In genomic region chr7:150322833-150323681, GRCh38 we compare ENCODE assay signal across 8 cellular contexts. TPM values are rescaled to one million over a fixed set of nuclear protein-coding genes. Genes with fewer than 3 reads are reported as not detected.
DNase-seq lines count a peak whose midpoint lies in the region; ATAC-seq and TF ChIP-seq lines count a peak whose summit lies in the region.

ACTR3C (minus strand) TSS chr7:150323545; CDS start chr7:150295296, 28,249 bp downstream.
LRRC61 (plus strand) TSS chr7:150323355; CDS start chr7:150336862, 13,507 bp downstream.

- H3K4me3 Mint-ChIP-seq in T-cell (peak within 1 kb of the TSS; percentile 93 to 98 (median 96)), immature natural killer cell (peak within 1 kb of the TSS; percentile 96 to 99 (median 97))

- H3K36me3 Mint-ChIP-seq in T-cell = peaks cover 28% of the 10 kb centered on the region
- H3K36me3 Mint-ChIP-seq in immature natural killer cell = peaks cover 13 to 17% (median 15%) of the 10 kb centered on the region in 3 donors

- peak; percentile 62 to 75 (median 70) for ATAC-seq in T-cell (replicated peaks in 1 of 4)

- TF ChIP-seq CTCF in NB4 (IDR thresholded peaks at IDR 0.05; ENCODE audit: low read depth, low read length) = no peak
- TF ChIP-seq CTCF in astrocyte of the cerebellum (IDR thresholded peaks at IDR 0.05; ENCODE audit: low read depth, low read length, missing control alignments) = no peak

- H3K27me3 Mint-ChIP-seq in T-cell (no peaks in the 10 kb centered on the region), immature natural killer cell (ENCODE audit: low read depth in 3 of 3) (peaks cover 0 to 2% (median 2%) of the 10 kb centered on the region in 3 donors)

- POLR2A ChIA-PET in T-cell (lab: Charles Lee) = no interaction called here

- H3K4me1 Mint-ChIP-seq in T-cell (peaks cover 40 to 46% (median 41%) of the 10 kb centered on the region in 3 donors), immature natural killer cell (peaks cover 31 to 34% of the 10 kb centered on the region in 2 donors)

- in situ Hi-C loops in G401 (cut with HindIII; ENCODE audit: low sequenced_read_pairs) = no loop called here
- in situ Hi-C loops in astrocyte of the cerebellum (cut with HindIII; ENCODE audit: low sequenced_read_pairs) = no loop called here

- no peaks in the 10 kb centered on the region for H3K27me3 ChIP-seq in H7 (ENCODE audit: control insufficient read depth, insufficient read depth, low read length)

- H3K9me3 Mint-ChIP-seq in T-cell (no peaks in the 10 kb centered on the region), immature natural killer cell (no peaks in the 10 kb centered on the region)

- peaks cover 18% of the 10 kb centered on the region for H3K36me3 ChIP-seq in H7 (replicated peaks; ENCODE audit: control insufficient read depth, insufficient read depth, low read length)

- H3K4me3 ChIP-seq in H7 (ENCODE audit: insufficient read depth, low read depth, low read length) = peak within 1 kb of the TSS; percentile 74
- H3K4me3 ChIP-seq in NB4 (ENCODE audit: low read depth, low read length) = peak within 1 kb of the TSS; percentile 57
- H3K4me3 ChIP-seq in astrocyte of the cerebellum (ENCODE audit: low read depth, low read length) = peak within 1 kb of the TSS; percentile 44

- H3K27ac Mint-ChIP-seq in T-cell = peak within 1 kb of the TSS; percentile 98 to 99
- H3K27ac Mint-ChIP-seq in immature natural killer cell = peak within 1 kb of the TSS; percentile 91 to 98 (median 98)

- DNase-seq in G401 (ENCODE audit: low spot score) (peak; percentile 48), H7 (peak; percentile 54), NB4 (ENCODE audit: low read depth) (peak; percentile 57), T-cell (peak in 32 of 34 experiments; percentile 23 to 64 (median 40)), astrocyte of the cerebellum (ENCODE audit: low read depth) (no peak), immature natural killer cell (peak; percentile 54 to 63 (median 62)), cortex of kidney (lab: John Stamatoyannopoulos, UW) (no peak)
- peak; percentile 53 to 62 for DNase-seq in stimulated activated CD4-positive, alpha-beta T cell treated with anti-CD3 and anti-CD28 coated beads, Interleukin-1b, Interleukin-23, amount 100 ng/mL, for 4 hours (ENCODE audit: low read depth in 2 of 2)

- TF ChIP-seq POLR2A in NB4 (IDR thresholded peaks at IDR 0.05; ENCODE audit: extremely low read depth, insufficient read length) = no peak

- CTCF ChIA-PET in T-cell (lab: Charles Lee) = interaction anchor here in 1 of 2 donors (0.5 kb wide), 1 partner anchor 35 kb away, joined by 5 read pairs; no protein-coding TSS in a partner anchor

RNA-seq across cellular contexts. Expression of gene ACTR3C, which starts in this region (rescaled TPM):
- total RNA-seq in G401 (2014; rRNA removed; shearing (Covaris generic)) = 0.68 and 0.98 TPM in 2 replicates
- total RNA-seq in H7 (2014; rRNA removed; shearing (Covaris generic)) = 0.73 and 3.2 TPM in 2 replicates
- total RNA-seq in T-cell = 10 to 100 TPM in 4 of 5 donors, 1 to 10 TPM in 1; 9.2 to 14.6 (median 12.4) TPM
- 1 to 10 TPM; 3.6 to 8.8 (median 6.5) TPM for polyA plus RNA-seq in immature natural killer cell

RNA-seq across cellular contexts. Expression of gene LRRC61, which starts in this region (rescaled TPM):
- total RNA-seq in G401 (2014; rRNA removed; shearing (Covaris generic)) = 3.3 TPM in 1 of 2 replicates, not detected in the other
- 38.3 and 39.4 TPM in 2 replicates for total RNA-seq in H7 (2014; rRNA removed; shearing (Covaris generic))
- 10 to 100 TPM in 4 of 5 donors, 1 to 10 TPM in 1; 8.8 to 21.4 (median 16.6) TPM for total RNA-seq in T-cell
- polyA plus RNA-seq in immature natural killer cell = 10 to 100 TPM; 19.4 to 26.6 (median 20.6) TPM

Comparison
In these comparisons a context has a peak if more than half of its experiments do, and no peak if none do; other contexts are left out.
1. DNase-seq: peak in G401 (single experiment), H7 (single experiment), NB4 (single experiment), T-cell (32 of 34), immature natural killer cell (3 of 3) and stimulated activated CD4-positive, alpha-beta T cell treated with anti-CD3 and anti-CD28 coated beads, Interleukin-1b, Interleukin-23, amount 100 ng/mL, for 4 hours (2 of 2); none in astrocyte of the cerebellum (single experiment) and cortex of kidney (single experiment).
2. Peak in every context shown above with its lines, with median percentiles within 50 percentile points of each other: H3K4me3 ChIP-seq.